ENCODE assay signal across 1 cellular context in the genomic region with DNA sequence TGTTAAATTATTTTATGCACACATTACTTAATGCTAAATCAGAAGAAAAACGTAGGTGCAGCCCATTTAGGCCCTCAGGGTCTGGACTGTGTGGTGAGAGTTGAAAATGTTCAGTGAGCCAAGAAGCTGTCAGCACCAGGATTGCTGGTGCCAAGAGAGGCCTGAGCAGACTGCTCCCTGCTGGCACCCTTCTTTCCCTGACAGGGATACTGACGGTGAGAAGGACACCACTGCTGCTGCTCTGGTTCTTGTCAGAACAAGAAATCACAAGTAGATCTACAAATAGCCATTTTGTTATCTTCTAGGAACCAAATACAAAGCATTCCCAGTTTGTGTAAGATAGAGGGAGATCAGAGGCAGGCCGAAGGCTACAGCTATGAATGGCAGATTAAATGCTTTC.
TF ChIP-seq lines count a peak whose summit lies in the region.

No MANE protein-coding gene starts in this region.

TF ChIP-seq in HepG2, 621 proteins besides CTCF, POLR2A, EP300 and RAD21:
- TF ChIP-seq ZNF562 (CRISPR knock-in tag; IDR thresholded peaks at IDR 0.05; ENCODE audit: borderline replicate concordance) (no peak), MBNL3 (CRISPR knock-in tag; conservative IDR thresholded peaks at IDR 0.05) (no peak), MTA1 (CRISPR knock-in tag; IDR thresholded peaks at IDR 0.05; ENCODE audit: borderline replicate concordance) (no peak), DNMT1 (CRISPR knock-in tag; IDR thresholded peaks at IDR 0.05) (no peak), MED1 (CRISPR knock-in tag; IDR thresholded peaks at IDR 0.05) (no peak), TBX2 (CRISPR knock-in tag; IDR thresholded peaks at IDR 0.05; ENCODE audit: borderline replicate concordance) (no peak), GPN1 (CRISPR knock-in tag; IDR thresholded peaks at IDR 0.05; ENCODE audit: borderline replicate concordance) (no peak), HES4 (CRISPR knock-in tag; IDR thresholded peaks at IDR 0.05; ENCODE audit: borderline replicate concordance) (no peak), CBX1 (IDR thresholded peaks at IDR 0.05; ENCODE audit: low read depth) (no peak), ZNF543 (CRISPR knock-in tag; IDR thresholded peaks at IDR 0.05) (no peak)
- TF ChIP-seq, protein P1, sequence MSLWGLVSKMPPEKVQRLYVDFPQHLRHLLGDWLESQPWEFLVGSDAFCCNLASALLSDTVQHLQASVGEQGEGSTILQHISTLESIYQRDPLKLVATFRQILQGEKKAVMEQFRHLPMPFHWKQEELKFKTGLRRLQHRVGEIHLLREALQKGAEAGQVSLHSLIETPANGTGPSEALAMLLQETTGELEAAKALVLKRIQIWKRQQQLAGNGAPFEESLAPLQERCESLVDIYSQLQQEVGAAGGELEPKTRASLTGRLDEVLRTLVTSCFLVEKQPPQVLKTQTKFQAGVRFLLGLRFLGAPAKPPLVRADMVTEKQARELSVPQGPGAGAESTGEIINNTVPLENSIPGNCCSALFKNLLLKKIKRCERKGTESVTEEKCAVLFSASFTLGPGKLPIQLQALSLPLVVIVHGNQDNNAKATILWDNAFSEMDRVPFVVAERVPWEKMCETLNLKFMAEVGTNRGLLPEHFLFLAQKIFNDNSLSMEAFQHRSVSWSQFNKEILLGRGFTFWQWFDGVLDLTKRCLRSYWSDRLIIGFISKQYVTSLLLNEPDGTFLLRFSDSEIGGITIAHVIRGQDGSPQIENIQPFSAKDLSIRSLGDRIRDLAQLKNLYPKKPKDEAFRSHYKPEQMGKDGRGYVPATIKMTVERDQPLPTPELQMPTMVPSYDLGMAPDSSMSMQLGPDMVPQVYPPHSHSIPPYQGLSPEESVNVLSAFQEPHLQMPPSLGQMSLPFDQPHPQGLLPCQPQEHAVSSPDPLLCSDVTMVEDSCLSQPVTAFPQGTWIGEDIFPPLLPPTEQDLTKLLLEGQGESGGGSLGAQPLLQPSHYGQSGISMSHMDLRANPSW (CRISPR knock-in tag; IDR thresholded peaks at IDR 0.05; ENCODE audit: borderline replicate concordance): no peak
- TF ChIP-seq, protein P2, sequence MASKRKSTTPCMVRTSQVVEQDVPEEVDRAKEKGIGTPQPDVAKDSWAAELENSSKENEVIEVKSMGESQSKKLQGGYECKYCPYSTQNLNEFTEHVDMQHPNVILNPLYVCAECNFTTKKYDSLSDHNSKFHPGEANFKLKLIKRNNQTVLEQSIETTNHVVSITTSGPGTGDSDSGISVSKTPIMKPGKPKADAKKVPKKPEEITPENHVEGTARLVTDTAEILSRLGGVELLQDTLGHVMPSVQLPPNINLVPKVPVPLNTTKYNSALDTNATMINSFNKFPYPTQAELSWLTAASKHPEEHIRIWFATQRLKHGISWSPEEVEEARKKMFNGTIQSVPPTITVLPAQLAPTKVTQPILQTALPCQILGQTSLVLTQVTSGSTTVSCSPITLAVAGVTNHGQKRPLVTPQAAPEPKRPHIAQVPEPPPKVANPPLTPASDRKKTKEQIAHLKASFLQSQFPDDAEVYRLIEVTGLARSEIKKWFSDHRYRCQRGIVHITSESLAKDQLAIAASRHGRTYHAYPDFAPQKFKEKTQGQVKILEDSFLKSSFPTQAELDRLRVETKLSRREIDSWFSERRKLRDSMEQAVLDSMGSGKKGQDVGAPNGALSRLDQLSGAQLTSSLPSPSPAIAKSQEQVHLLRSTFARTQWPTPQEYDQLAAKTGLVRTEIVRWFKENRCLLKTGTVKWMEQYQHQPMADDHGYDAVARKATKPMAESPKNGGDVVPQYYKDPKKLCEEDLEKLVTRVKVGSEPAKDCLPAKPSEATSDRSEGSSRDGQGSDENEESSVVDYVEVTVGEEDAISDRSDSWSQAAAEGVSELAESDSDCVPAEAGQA (IDR thresholded peaks at IDR 0.05; ENCODE audit: low read depth): no peak
- TF ChIP-seq, protein P2 (CRISPR knock-in tag; IDR thresholded peaks at IDR 0.05; ENCODE audit: borderline replicate concordance): no peak
- TF ChIP-seq, protein P3, sequence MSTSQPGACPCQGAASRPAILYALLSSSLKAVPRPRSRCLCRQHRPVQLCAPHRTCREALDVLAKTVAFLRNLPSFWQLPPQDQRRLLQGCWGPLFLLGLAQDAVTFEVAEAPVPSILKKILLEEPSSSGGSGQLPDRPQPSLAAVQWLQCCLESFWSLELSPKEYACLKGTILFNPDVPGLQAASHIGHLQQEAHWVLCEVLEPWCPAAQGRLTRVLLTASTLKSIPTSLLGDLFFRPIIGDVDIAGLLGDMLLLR (CRISPR knock-in tag; IDR thresholded peaks at IDR 0.05): no peak
- TF ChIP-seq, protein P4, sequence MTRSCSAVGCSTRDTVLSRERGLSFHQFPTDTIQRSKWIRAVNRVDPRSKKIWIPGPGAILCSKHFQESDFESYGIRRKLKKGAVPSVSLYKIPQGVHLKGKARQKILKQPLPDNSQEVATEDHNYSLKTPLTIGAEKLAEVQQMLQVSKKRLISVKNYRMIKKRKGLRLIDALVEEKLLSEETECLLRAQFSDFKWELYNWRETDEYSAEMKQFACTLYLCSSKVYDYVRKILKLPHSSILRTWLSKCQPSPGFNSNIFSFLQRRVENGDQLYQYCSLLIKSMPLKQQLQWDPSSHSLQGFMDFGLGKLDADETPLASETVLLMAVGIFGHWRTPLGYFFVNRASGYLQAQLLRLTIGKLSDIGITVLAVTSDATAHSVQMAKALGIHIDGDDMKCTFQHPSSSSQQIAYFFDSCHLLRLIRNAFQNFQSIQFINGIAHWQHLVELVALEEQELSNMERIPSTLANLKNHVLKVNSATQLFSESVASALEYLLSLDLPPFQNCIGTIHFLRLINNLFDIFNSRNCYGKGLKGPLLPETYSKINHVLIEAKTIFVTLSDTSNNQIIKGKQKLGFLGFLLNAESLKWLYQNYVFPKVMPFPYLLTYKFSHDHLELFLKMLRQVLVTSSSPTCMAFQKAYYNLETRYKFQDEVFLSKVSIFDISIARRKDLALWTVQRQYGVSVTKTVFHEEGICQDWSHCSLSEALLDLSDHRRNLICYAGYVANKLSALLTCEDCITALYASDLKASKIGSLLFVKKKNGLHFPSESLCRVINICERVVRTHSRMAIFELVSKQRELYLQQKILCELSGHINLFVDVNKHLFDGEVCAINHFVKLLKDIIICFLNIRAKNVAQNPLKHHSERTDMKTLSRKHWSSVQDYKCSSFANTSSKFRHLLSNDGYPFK (CRISPR knock-in tag; IDR thresholded peaks at IDR 0.05; ENCODE audit: borderline replicate concordance): no peak
- TF ChIP-seq, protein P5, sequence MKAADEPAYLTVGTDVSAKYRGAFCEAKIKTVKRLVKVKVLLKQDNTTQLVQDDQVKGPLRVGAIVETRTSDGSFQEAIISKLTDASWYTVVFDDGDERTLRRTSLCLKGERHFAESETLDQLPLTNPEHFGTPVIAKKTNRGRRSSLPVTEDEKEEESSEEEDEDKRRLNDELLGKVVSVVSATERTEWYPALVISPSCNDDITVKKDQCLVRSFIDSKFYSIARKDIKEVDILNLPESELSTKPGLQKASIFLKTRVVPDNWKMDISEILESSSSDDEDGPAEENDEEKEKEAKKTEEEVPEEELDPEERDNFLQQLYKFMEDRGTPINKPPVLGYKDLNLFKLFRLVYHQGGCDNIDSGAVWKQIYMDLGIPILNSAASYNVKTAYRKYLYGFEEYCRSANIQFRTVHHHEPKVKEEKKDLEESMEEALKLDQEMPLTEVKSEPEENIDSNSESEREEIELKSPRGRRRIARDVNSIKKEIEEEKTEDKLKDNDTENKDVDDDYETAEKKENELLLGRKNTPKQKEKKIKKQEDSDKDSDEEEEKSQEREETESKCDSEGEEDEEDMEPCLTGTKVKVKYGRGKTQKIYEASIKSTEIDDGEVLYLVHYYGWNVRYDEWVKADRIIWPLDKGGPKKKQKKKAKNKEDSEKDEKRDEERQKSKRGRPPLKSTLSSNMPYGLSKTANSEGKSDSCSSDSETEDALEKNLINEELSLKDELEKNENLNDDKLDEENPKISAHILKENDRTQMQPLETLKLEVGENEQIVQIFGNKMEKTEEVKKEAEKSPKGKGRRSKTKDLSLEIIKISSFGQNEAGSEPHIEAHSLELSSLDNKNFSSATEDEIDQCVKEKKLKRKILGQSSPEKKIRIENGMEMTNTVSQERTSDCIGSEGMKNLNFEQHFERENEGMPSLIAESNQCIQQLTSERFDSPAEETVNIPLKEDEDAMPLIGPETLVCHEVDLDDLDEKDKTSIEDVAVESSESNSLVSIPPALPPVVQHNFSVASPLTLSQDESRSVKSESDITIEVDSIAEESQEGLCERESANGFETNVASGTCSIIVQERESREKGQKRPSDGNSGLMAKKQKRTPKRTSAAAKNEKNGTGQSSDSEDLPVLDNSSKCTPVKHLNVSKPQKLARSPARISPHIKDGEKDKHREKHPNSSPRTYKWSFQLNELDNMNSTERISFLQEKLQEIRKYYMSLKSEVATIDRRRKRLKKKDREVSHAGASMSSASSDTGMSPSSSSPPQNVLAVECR (CRISPR knock-in tag; IDR thresholded peaks at IDR 0.05; ENCODE audit: borderline replicate concordance): no peak
